Comparison of ENCODE assay signal across 25 cellular contexts in genomic region chr18:13503839-13504238, GRCh38.
"Had no signal": no experiment of that assay in that cellular context is flagged by ENCODE, and none has a peak within 500 bp of the region (broad histone marks: within the 10 kb centered on the region; RNA-seq: fewer than 3 reads in every experiment).

No MANE protein-coding gene starts in this region.

- H3K36me3 ChIP-seq: gastrocnemius medialis, neutrophil had no signal

- H3K27ac ChIP-seq: dorsolateral prefrontal cortex, epithelial cell of prostate, esophagus muscularis mucosa, left ventricle myocardium inferior, neutrophil, psoas muscle, testis had no signal

- H3K4me3 ChIP-seq: dorsolateral prefrontal cortex, esophagus muscularis mucosa, gastrocnemius medialis, heart right ventricle, left ventricle myocardium inferior, lung, psoas muscle, testis had no signal

- H3K27ac Mint-ChIP-seq: stimulated activated naive B cell treated with anti-CD40 and anti-IgM and Interleukin-4, amounts not matched to agents 10 μg/mL and 1 μg/mL and 100 μg/mL, for 72 hours had no signal

- H3K4me3 Mint-ChIP-seq: naive B cell; nephron; stimulated activated naive B cell treated with anti-CD40 and anti-IgM and Interleukin-4, amounts not matched to agents 10 μg/mL and 1 μg/mL and 100 μg/mL, for 72 hours; stimulated activated naive CD8-positive, alpha-beta T cell treated with anti-CD3 and anti-CD28 coated beads, Interleukin-15, amount 100 ng/mL, for 72 hours had no signal

- DNase-seq: cortex of kidney; dorsolateral prefrontal cortex; effector CD8-positive, alpha-beta T cell; gastrocnemius medialis; heart right ventricle; hypothalamus; islet precursor cell; left ventricle myocardium inferior; mesenchymal stem cell; midbrain; naive B cell; psoas muscle; retina; stimulated activated CD4-positive, alpha-beta T cell treated with anti-CD3 and anti-CD28 coated beads, Interleukin-2, amount 100 ng/mL, for 24 hours; stimulated activated CD4-positive, alpha-beta T cell treated with anti-CD3 and anti-CD28 coated beads, Interleukin-4, amount 100 ng/mL, for 4 hours; stimulated activated naive B cell treated with anti-CD40 and anti-IgM and Interleukin-4, amounts not matched to agents 10 μg/mL and 1 μg/mL and 100 μg/mL, for 72 hours; stimulated activated naive CD8-positive, alpha-beta T cell treated with anti-CD3 and anti-CD28 coated beads, Interleukin-15, amount 100 ng/mL, for 72 hours; testis; trophoblast cell had no signal

- H3K9me3 ChIP-seq: esophagus muscularis mucosa, gastrocnemius medialis, left ventricle myocardium inferior, neutrophil, psoas muscle, testis had no signal

- H3K27me3 ChIP-seq: dorsolateral prefrontal cortex, esophagus muscularis mucosa, gastrocnemius medialis, heart right ventricle, testis had no signal

- ATAC-seq: gastrocnemius medialis; heart right ventricle; psoas muscle; sciatic nerve; stimulated activated naive B cell treated with anti-CD40 and anti-IgM and Interleukin-4, amounts not matched to agents 10 μg/mL and 1 μg/mL and 100 μg/mL, for 72 hours; stimulated activated naive CD8-positive, alpha-beta T cell treated with anti-CD3 and anti-CD28 coated beads, Interleukin-15, amount 100 ng/mL, for 72 hours had no signal

- H3K27me3 Mint-ChIP-seq: naive B cell; stimulated activated naive B cell treated with anti-CD40 and anti-IgM and Interleukin-4, amounts not matched to agents 10 μg/mL and 1 μg/mL and 100 μg/mL, for 72 hours; stimulated activated naive CD8-positive, alpha-beta T cell treated with anti-CD3 and anti-CD28 coated beads, Interleukin-15, amount 100 ng/mL, for 72 hours had no signal
